8 cellular contexts compared by ENCODE assay signal in genomic region chr10:12448729-12449391, GRCh38.
DNase-seq lines count a peak whose midpoint lies in the region; ATAC-seq and TF ChIP-seq lines count a peak whose summit lies in the region.

No MANE protein-coding gene starts in this region.

- peaks cover 28 to 58% (median 41%) of the 10 kb centered on the region in 4 donors for H3K4me1 Mint-ChIP-seq in CD4-positive, alpha-beta memory T cell
- peaks cover 43% of the 10 kb centered on the region for H3K4me1 Mint-ChIP-seq in dendritic cell treated with granulocyte-macrophage colony-stimulating factor and Interleukin-4, amounts not matched to agents 40 ng/mL and 50 ng/mL, for 4 days (ENCODE audit: low read depth)

- POLR2A ChIA-PET in CD4-positive, alpha-beta memory T cell (lab: Charles Lee; ENCODE audit: partially characterized antibody) = interaction anchor here (0.7 to 2.0 kb wide), 6 partner anchors 30 to 157 kb away, joined by 3 to 14 read pairs (median 4); partner anchors contain the start of gene CAMK1D

- H3K9me3 ChIP-seq in CD4-positive, alpha-beta memory T cell (ENCODE audit: control insufficient read depth in 1 of 2, low read length in 2 of 2) = no peaks in the 10 kb centered on the region
- no peaks in the 10 kb centered on the region for H3K9me3 ChIP-seq in spleen

- no peaks in the 10 kb centered on the region for H3K9me3 Mint-ChIP-seq in CD4-positive, alpha-beta memory T cell
- no peaks in the 10 kb centered on the region for H3K9me3 Mint-ChIP-seq in dendritic cell treated with granulocyte-macrophage colony-stimulating factor and Interleukin-4, amounts not matched to agents 40 ng/mL and 50 ng/mL, for 4 days

- H3K27ac Mint-ChIP-seq in CD4-positive, alpha-beta memory T cell = peak overlapping the region; percentile 89 to 99 (median 99)
- peak overlapping the region; percentile 86 for H3K27ac Mint-ChIP-seq in dendritic cell treated with granulocyte-macrophage colony-stimulating factor and Interleukin-4, amounts not matched to agents 40 ng/mL and 50 ng/mL, for 4 days

- CTCF ChIA-PET in CD4-positive, alpha-beta memory T cell (lab: Charles Lee; ENCODE audit: partially characterized antibody) = interaction anchor here (0.8 to 1.6 kb wide), 3 partner anchors 106 to 853 kb away, joined by 3 to 10 read pairs (median 3); no protein-coding TSS in a partner anchor

- no peaks in the 10 kb centered on the region for H3K36me3 ChIP-seq in CD4-positive, alpha-beta memory T cell (ENCODE audit: insufficient read depth, low read length)
- H3K36me3 ChIP-seq in spleen = no peaks in the 10 kb centered on the region

- H3K27me3 ChIP-seq in CD4-positive, alpha-beta memory T cell (ENCODE audit: insufficient read depth, low read length) = no peaks in the 10 kb centered on the region
- no peaks in the 10 kb centered on the region for H3K27me3 ChIP-seq in spleen (replicated peaks in 1 of 7)

- H3K36me3 Mint-ChIP-seq in CD4-positive, alpha-beta memory T cell = peaks cover 0 to 6% of the 10 kb centered on the region in 2 donors
- peaks cover 5% of the 10 kb centered on the region for H3K36me3 Mint-ChIP-seq in dendritic cell treated with granulocyte-macrophage colony-stimulating factor and Interleukin-4, amounts not matched to agents 40 ng/mL and 50 ng/mL, for 4 days (ENCODE audit: low read depth)

- 49 to 54% (median 50%) methylated on average over 18 of the region's 18 CpGs for WGBS in spleen, 5 donors

- TF ChIP-seq POLR2A in spleen (IDR thresholded peaks at IDR 0.05) = no peak

- peak; percentile 79 for ATAC-seq in GM21576 (IDR thresholded peaks at IDR 0.05; ENCODE audit: unreplicated experiment)

- peak overlapping the region; percentile 60 for H3K27ac ChIP-seq in CD4-positive, alpha-beta memory T cell (ENCODE audit: low read depth, low read length)
- peak overlapping the region in 7 of 8 donors; percentile 27 to 76 (median 47) for H3K27ac ChIP-seq in spleen
- H3K27ac ChIP-seq in caudate nucleus (ENCODE audit: low read depth, low read length) = no peak overlapping the region

- H3K4me1 ChIP-seq in CD4-positive, alpha-beta memory T cell (ENCODE audit: insufficient read depth, low read length) = peaks cover 14% of the 10 kb centered on the region
- H3K4me1 ChIP-seq in spleen = peaks cover 0 to 28% (median 13%) of the 10 kb centered on the region in 6 donors

- DNase-seq in CD4-positive, alpha-beta memory T cell = peak; percentile 87 to 94 (median 92)
- DNase-seq in M059J (ENCODE audit: low read depth) = peak; percentile 85
- peak; percentile 80 for DNase-seq in activated CD4-positive, alpha-beta T cell treated with anti-CD3 and anti-CD28 coated beads for 48 hours
- DNase-seq in spleen = peak; percentile 85
- DNase-seq in cerebellar nuclear complex (lab: John Stamatoyannopoulos, UW) = no peak
- DNase-seq in caudate nucleus (lab: John Stamatoyannopoulos, UW) = no peak

- H3K4me3 ChIP-seq in CD4-positive, alpha-beta memory T cell (ENCODE audit: low read length in 2 of 2) = peak overlapping the region in 1 of 2 donors; percentile 21
- peak overlapping the region in 1 of 8 donors; percentile 48 for H3K4me3 ChIP-seq in spleen

- no peaks in the 10 kb centered on the region for H3K27me3 Mint-ChIP-seq in CD4-positive, alpha-beta memory T cell
- peaks cover 20% of the 10 kb centered on the region for H3K27me3 Mint-ChIP-seq in dendritic cell treated with granulocyte-macrophage colony-stimulating factor and Interleukin-4, amounts not matched to agents 40 ng/mL and 50 ng/mL, for 4 days

- peak overlapping the region; percentile 36 to 88 (median 81) for H3K4me3 Mint-ChIP-seq in CD4-positive, alpha-beta memory T cell
- peak overlapping the region; percentile 37 for H3K4me3 Mint-ChIP-seq in dendritic cell treated with granulocyte-macrophage colony-stimulating factor and Interleukin-4, amounts not matched to agents 40 ng/mL and 50 ng/mL, for 4 days

- no peak for TF ChIP-seq CTCF in spleen (IDR thresholded peaks at IDR 0.05 in 8 of 11, conservative IDR thresholded peaks at IDR 0.05 in 3 of 11)

- intact Hi-C loops in CD4-positive, alpha-beta memory T cell (cut with micrococcal nuclease) = loop anchor here (1.0 to 5.0 kb wide), 3 partner anchors 100 to 853 kb away; partner anchors contain the start of genes CAMK1D and PHYH
- intact Hi-C loops in dendritic cell treated with granulocyte-macrophage colony-stimulating factor and Interleukin-4, amounts not matched to agents 40 ng/mL and 50 ng/mL, for 4 days (cut with micrococcal nuclease) = no loop called here
- intact Hi-C loops in spleen (cut with DNase I; ENCODE audit: low total_unique reads) = no loop called here

Comparison
In these comparisons a context has a peak if more than half of its experiments do, and no peak if none do; other contexts are left out.
1. DNase-seq: peak in CD4-positive, alpha-beta memory T cell (5 of 5), M059J (single experiment), activated CD4-positive, alpha-beta T cell treated with anti-CD3 and anti-CD28 coated beads for 48 hours (single experiment) and spleen (single experiment); none in cerebellar nuclear complex (0 of 2) and caudate nucleus (0 of 61).